Comparison of ENCODE assay signal across 1 cellular context in genomic region chr4:182809417-182810102, GRCh38.
TF ChIP-seq lines count a peak whose summit lies in the region.

No MANE protein-coding gene starts in this region.

TF ChIP-seq in SK-N-SH, 30 proteins besides CTCF, POLR2A, EP300 and RAD21 (continued from another document):
- no peak for TF ChIP-seq ZBTB33 (IDR thresholded peaks at IDR 0.05; ENCODE audit: borderline replicate concordance, low read depth)
- TF ChIP-seq FOXM1 (IDR thresholded peaks at IDR 0.05; ENCODE audit: low read depth) = no peak
